In the genomic region with DNA sequence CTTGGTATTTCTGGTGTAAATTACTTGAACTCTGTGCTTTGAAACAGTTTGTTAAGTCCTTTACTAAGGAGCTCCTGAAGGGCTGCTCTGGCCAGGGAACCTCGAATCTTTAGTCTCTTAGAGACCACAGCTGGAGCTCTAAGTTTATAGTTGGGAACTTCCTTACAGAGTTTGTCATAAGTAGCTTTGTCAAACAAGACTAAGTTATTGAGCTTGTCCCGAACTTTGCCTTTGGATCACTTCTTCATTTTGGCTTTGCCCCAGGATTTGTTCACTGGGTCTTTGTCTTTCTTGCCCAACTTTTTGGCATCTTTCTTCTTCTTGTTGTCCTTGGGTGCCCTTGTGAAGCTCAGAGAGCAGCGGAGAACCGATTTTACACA, we compare ENCODE assay signal across 14 cellular contexts.
A peak's percentile ranks its signal among the peaks of the same experiment; 100 is the strongest.
DNase-seq lines count a peak whose midpoint lies in the region; ATAC-seq and TF ChIP-seq lines count a peak whose summit lies in the region.
"Had no signal": no experiment of that assay in that cellular context is flagged by ENCODE, and none has a peak within 500 bp of the region (broad histone marks: within the 10 kb centered on the region; RNA-seq: fewer than 3 reads in every experiment).

No MANE protein-coding gene starts in this region.

- no peak overlapping the region for H2AFZ ChIP-seq in smooth muscle cell (ENCODE audit: low read depth)

- DNase-seq in Calu3: no peak
- no peak for DNase-seq in left lung
- no peak for DNase-seq in smooth muscle cell (lab: John Stamatoyannopoulos, UW; ENCODE audit: unreplicated experiment)
- DNase-seq in activated effector memory CD4-positive, alpha-beta T cell treated with anti-CD3 and anti-CD28 coated beads, Interleukin-2, amount 50 U/mL, for 16 hours: no peak
- no peak for DNase-seq in CD14-positive monocyte (ENCODE audit: low spot score)
- DNase-seq in NCI-H1930 (lab: John Stamatoyannopoulos, UW): no peak
- DNase-seq: activated T-cell treated with anti-CD3 and anti-CD28 coated beads for 4 hours; anterior cingulate cortex; effector CD4-positive, alpha-beta T cell; NCI-H2081 treated with DMSO at 0.1 percent for 48 hours; occipital lobe had no signal

- no peak for TF ChIP-seq CTCF in Calu3 (IDR thresholded peaks at IDR 0.05; ENCODE audit: unreplicated experiment)
- TF ChIP-seq CTCF in left lung (IDR thresholded peaks at IDR 0.05): no peak
- TF ChIP-seq CTCF in smooth muscle cell (IDR thresholded peaks at IDR 0.05; ENCODE audit: borderline replicate concordance, insufficient read depth, poor library complexity, severe bottlenecking): no peak
- no peak for TF ChIP-seq CTCF in CD14-positive monocyte (IDR thresholded peaks at IDR 0.05)

- peak overlapping the region; percentile 84 for H3K27ac Mint-ChIP-seq in Calu3 (ENCODE audit: unreplicated experiment)
- H3K27ac Mint-ChIP-seq in activated T-helper 17 cell treated with anti-CD3 and anti-CD28 coated beads, Interleukin-2, amount 50 U/mL, for 72 hours: no peak overlapping the region
- H3K27ac Mint-ChIP-seq in CD14-positive monocyte: no peak overlapping the region

- H3K27me3 Mint-ChIP-seq in Calu3 (ENCODE audit: unreplicated experiment) (no peaks in the 10 kb centered on the region), CD14-positive monocyte (ENCODE audit: low read depth in 3 of 3) (peaks cover 2 to 6% (median 6%) of the 10 kb centered on the region in 3 donors)
- H3K27me3 Mint-ChIP-seq in activated T-helper 17 cell treated with anti-CD3 and anti-CD28 coated beads, Interleukin-2, amount 50 U/mL, for 72 hours: peaks cover 2% of the 10 kb centered on the region

- 72% methylated on average over 4 of the region's 4 CpGs for WGBS in smooth muscle cell (ENCODE audit: low lambda C conversion rate)

- no peak for ATAC-seq in activated T-helper 17 cell treated with anti-CD3 and anti-CD28 coated beads, Interleukin-2, amount 50 U/mL, for 72 hours (replicated peaks)
- ATAC-seq in left lung (no peak), HG02678 (IDR thresholded peaks at IDR 0.05; ENCODE audit: unreplicated experiment) (no peak)
- ATAC-seq: activated CD4-positive, CD25-positive, alpha-beta regulatory T cell treated with anti-CD3 and anti-CD28 coated beads, Interleukin-2, amount 50 U/mL, for 24 hours had no signal

- H3K9me3 Mint-ChIP-seq in Calu3 (ENCODE audit: low read depth, unreplicated experiment) (peaks cover 7% of the 10 kb centered on the region), CD14-positive monocyte (peaks cover 0 to 8% (median 3%) of the 10 kb centered on the region in 7 donors)
- no peaks in the 10 kb centered on the region for H3K9me3 Mint-ChIP-seq in activated T-helper 17 cell treated with anti-CD3 and anti-CD28 coated beads, Interleukin-2, amount 50 U/mL, for 72 hours

- peaks cover 41% of the 10 kb centered on the region for H3K4me1 Mint-ChIP-seq in Calu3 (ENCODE audit: low read depth, unreplicated experiment)
- H3K4me1 Mint-ChIP-seq in activated T-helper 17 cell treated with anti-CD3 and anti-CD28 coated beads, Interleukin-2, amount 50 U/mL, for 72 hours: peaks cover 21% of the 10 kb centered on the region
- H3K4me1 Mint-ChIP-seq in CD14-positive monocyte: no peaks in the 10 kb centered on the region

- peaks cover 11% of the 10 kb centered on the region for H3F3A ChIP-seq in smooth muscle cell (ENCODE audit: low read depth)

- H3K9ac ChIP-seq in smooth muscle cell (ENCODE audit: low read depth): no peak overlapping the region

- H3K36me3 ChIP-seq in left lung (no peaks in the 10 kb centered on the region), smooth muscle cell (ENCODE audit: low read depth) (no peaks in the 10 kb centered on the region)

- CTCF ChIA-PET in Calu3 (lab: Charles Lee): interaction anchor here (0.8 to 2.4 kb wide), 4 partner anchors 19 to 164 kb away, joined by 3 to 13 read pairs (median 7); a partner anchor contains a TSS

- H3K27me3 ChIP-seq in left lung: no peaks in the 10 kb centered on the region
- H3K27me3 ChIP-seq in smooth muscle cell (ENCODE audit: low read depth): no peaks in the 10 kb centered on the region

- H4K20me1 ChIP-seq in smooth muscle cell (ENCODE audit: low read depth): no peaks in the 10 kb centered on the region

- no TSS peak for BruUV-seq in Calu3 (replicated peaks; lab: Mats Ljungman, UMichigan)

- H3K4me3 ChIP-seq in left lung: no peak overlapping the region
- no peak overlapping the region for H3K4me3 ChIP-seq in smooth muscle cell

- peaks cover 18 to 25% of the 10 kb centered on the region in 2 donors for H3K4me1 ChIP-seq in left lung
- peaks cover 14% of the 10 kb centered on the region for H3K4me1 ChIP-seq in smooth muscle cell (ENCODE audit: low read depth)

- H3K27ac ChIP-seq in left lung (peak overlapping the region; percentile 67 to 74), smooth muscle cell (ENCODE audit: low read depth) (peak overlapping the region; percentile 94)

- no peaks in the 10 kb centered on the region for H3K79me2 ChIP-seq in smooth muscle cell (ENCODE audit: low read depth)

- no peak overlapping the region for H3K4me3 Mint-ChIP-seq in Calu3 (ENCODE audit: low read depth, unreplicated experiment)
- H3K4me3 Mint-ChIP-seq in activated T-helper 17 cell treated with anti-CD3 and anti-CD28 coated beads, Interleukin-2, amount 50 U/mL, for 72 hours: peak overlapping the region; percentile 36
- no peak overlapping the region for H3K4me3 Mint-ChIP-seq in CD14-positive monocyte

- H3K36me3 Mint-ChIP-seq in Calu3 (ENCODE audit: insufficient read depth, unreplicated experiment) (peaks cover 10% of the 10 kb centered on the region), CD14-positive monocyte (no peaks in the 10 kb centered on the region)
- no peaks in the 10 kb centered on the region for H3K36me3 Mint-ChIP-seq in activated T-helper 17 cell treated with anti-CD3 and anti-CD28 coated beads, Interleukin-2, amount 50 U/mL, for 72 hours (ENCODE audit: low read depth)

- intact Hi-C loops in Calu3 (cut with micrococcal nuclease; ENCODE audit: unreplicated experiment): no loop called here
- intact Hi-C loops in left lung (cut with DNase I): no loop called here
- intact Hi-C loops in CD14-positive monocyte (cut with micrococcal nuclease): no loop called here

- H3K9me3 ChIP-seq in left lung: no peaks in the 10 kb centered on the region
- H3K9me3 ChIP-seq in smooth muscle cell (replicated peaks; ENCODE audit: low read depth): no peaks in the 10 kb centered on the region

- peak overlapping the region; percentile 61 for H3K4me2 ChIP-seq in smooth muscle cell
